Comparison of ENCODE assay signal across 16 cellular contexts in genomic region chr14:101246894-101247853, GRCh38.
"Had no signal": no experiment of that assay in that cellular context is flagged by ENCODE, and none has a peak within 500 bp of the region (broad histone marks: within the 10 kb centered on the region; RNA-seq: fewer than 3 reads in every experiment).

No MANE protein-coding gene starts in this region.

- H3K27ac Mint-ChIP-seq: activated naive CD4-positive, alpha-beta T cell treated with anti-CD3 and anti-CD28 coated beads, Interleukin-2, amount 50 U/mL, for 24 hours; natural killer cell treated with Interleukin-12 subunit alpha and Interleukin-12 subunit beta and Interleukin-15 and Interleukin-18, amount 100 ng/mL, for 72 hours; stimulated activated naive B cell treated with anti-CD40 and anti-IgM and Interleukin-4, amounts not matched to agents 10 μg/mL and 1 μg/mL and 100 μg/mL, for 72 hours had no signal

- H3K9me3 ChIP-seq: adrenal gland had no signal

- H3K36me3 Mint-ChIP-seq: activated naive CD4-positive, alpha-beta T cell treated with anti-CD3 and anti-CD28 coated beads, Interleukin-2, amount 50 U/mL, for 24 hours; natural killer cell treated with Interleukin-12 subunit alpha and Interleukin-12 subunit beta and Interleukin-15 and Interleukin-18, amount 100 ng/mL, for 72 hours; stimulated activated naive B cell treated with anti-CD40 and anti-IgM and Interleukin-4, amounts not matched to agents 10 μg/mL and 1 μg/mL and 100 μg/mL, for 72 hours had no signal

- H3K9me3 Mint-ChIP-seq: activated naive CD4-positive, alpha-beta T cell treated with anti-CD3 and anti-CD28 coated beads, Interleukin-2, amount 50 U/mL, for 24 hours; natural killer cell treated with Interleukin-12 subunit alpha and Interleukin-12 subunit beta and Interleukin-15 and Interleukin-18, amount 100 ng/mL, for 72 hours; stimulated activated naive B cell treated with anti-CD40 and anti-IgM and Interleukin-4, amounts not matched to agents 10 μg/mL and 1 μg/mL and 100 μg/mL, for 72 hours had no signal

- H3K4me1 ChIP-seq: adrenal gland, tibial nerve had no signal

- H3K27ac ChIP-seq: adrenal gland, cardiac muscle cell, SK-N-MC, tibial nerve had no signal

- H3K4me3 Mint-ChIP-seq: activated naive CD4-positive, alpha-beta T cell treated with anti-CD3 and anti-CD28 coated beads, Interleukin-2, amount 50 U/mL, for 24 hours; natural killer cell treated with Interleukin-12 subunit alpha and Interleukin-12 subunit beta and Interleukin-15 and Interleukin-18, amount 100 ng/mL, for 72 hours; stimulated activated naive B cell treated with anti-CD40 and anti-IgM and Interleukin-4, amounts not matched to agents 10 μg/mL and 1 μg/mL and 100 μg/mL, for 72 hours had no signal

- DNase-seq: activated CD4-positive, alpha-beta T cell treated with anti-CD3 and anti-CD28 coated beads for 4 hours; activated effector memory CD4-positive, alpha-beta T cell treated with Interleukin-2 at 50 U/mL for 16 hours; activated T-cell treated with anti-CD3 and anti-CD28 coated beads, Interleukin-2, amount 50 U/mL, for 1 hour; mesendoderm; occipital lobe; stimulated activated CD4-positive, alpha-beta T cell treated with anti-CD3 and anti-CD28 coated beads, Interleukin-15, amount 100 ng/mL, for 24 hours; stimulated activated CD4-positive, alpha-beta T cell treated with anti-CD3 and anti-CD28 coated beads, Interleukin-4, amount 100 ng/mL, for 1 hour; stimulated activated naive B cell treated with anti-CD40 and anti-IgM and Interleukin-4, amounts not matched to agents 10 μg/mL and 1 μg/mL and 100 μg/mL, for 72 hours had no signal

- H3K4me1 Mint-ChIP-seq: activated naive CD4-positive, alpha-beta T cell treated with anti-CD3 and anti-CD28 coated beads, Interleukin-2, amount 50 U/mL, for 24 hours had no signal

- H3K4me3 ChIP-seq: adrenal gland, cardiac muscle cell, SK-N-MC, tibial nerve had no signal

- H3K27me3 ChIP-seq: adrenal gland, cardiac muscle cell, tibial nerve had no signal

- ATAC-seq: esophagus mucosa; natural killer cell treated with Interleukin-12 subunit alpha and Interleukin-12 subunit beta and Interleukin-15 and Interleukin-18, amount 100 ng/mL, for 72 hours; Right ventricle myocardium inferior; stimulated activated naive B cell treated with anti-CD40 and anti-IgM and Interleukin-4, amounts not matched to agents 10 μg/mL and 1 μg/mL and 100 μg/mL, for 72 hours had no signal

- H3K36me3 ChIP-seq: adrenal gland, cardiac muscle cell, tibial nerve had no signal
